In the genomic region with DNA sequence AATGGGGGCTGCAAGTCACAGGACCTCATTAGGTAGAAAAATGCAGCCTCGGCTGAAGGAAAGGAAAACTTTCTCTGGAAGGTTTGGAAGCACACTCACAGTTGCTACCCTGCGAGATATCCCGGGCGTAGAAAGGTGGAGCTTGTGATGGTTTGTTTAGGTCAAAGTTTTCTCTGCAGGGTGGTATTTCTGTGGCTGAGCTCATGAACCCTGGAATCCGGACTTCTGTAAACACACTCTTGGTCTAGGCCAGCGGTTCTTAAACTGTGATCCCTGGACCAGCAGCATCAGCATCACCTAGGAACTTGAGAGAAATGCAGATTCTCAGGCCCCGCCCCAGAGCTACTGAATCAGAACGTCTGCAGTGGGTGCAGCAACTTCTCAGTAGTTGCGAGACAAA, we compare ENCODE assay signal across 1 cellular context.
TF ChIP-seq lines count a peak whose summit lies in the region.

No MANE protein-coding gene starts in this region.

TF ChIP-seq in GM23338, 12 proteins besides CTCF, POLR2A, EP300 and RAD21 (continued from another document):
- TF ChIP-seq, protein P1, sequence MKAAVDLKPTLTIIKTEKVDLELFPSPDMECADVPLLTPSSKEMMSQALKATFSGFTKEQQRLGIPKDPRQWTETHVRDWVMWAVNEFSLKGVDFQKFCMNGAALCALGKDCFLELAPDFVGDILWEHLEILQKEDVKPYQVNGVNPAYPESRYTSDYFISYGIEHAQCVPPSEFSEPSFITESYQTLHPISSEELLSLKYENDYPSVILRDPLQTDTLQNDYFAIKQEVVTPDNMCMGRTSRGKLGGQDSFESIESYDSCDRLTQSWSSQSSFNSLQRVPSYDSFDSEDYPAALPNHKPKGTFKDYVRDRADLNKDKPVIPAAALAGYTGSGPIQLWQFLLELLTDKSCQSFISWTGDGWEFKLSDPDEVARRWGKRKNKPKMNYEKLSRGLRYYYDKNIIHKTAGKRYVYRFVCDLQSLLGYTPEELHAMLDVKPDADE (IDR thresholded peaks at IDR 0.05) = no peak
